Comparison of ENCODE assay signal across 1 cellular context in the genomic region with DNA sequence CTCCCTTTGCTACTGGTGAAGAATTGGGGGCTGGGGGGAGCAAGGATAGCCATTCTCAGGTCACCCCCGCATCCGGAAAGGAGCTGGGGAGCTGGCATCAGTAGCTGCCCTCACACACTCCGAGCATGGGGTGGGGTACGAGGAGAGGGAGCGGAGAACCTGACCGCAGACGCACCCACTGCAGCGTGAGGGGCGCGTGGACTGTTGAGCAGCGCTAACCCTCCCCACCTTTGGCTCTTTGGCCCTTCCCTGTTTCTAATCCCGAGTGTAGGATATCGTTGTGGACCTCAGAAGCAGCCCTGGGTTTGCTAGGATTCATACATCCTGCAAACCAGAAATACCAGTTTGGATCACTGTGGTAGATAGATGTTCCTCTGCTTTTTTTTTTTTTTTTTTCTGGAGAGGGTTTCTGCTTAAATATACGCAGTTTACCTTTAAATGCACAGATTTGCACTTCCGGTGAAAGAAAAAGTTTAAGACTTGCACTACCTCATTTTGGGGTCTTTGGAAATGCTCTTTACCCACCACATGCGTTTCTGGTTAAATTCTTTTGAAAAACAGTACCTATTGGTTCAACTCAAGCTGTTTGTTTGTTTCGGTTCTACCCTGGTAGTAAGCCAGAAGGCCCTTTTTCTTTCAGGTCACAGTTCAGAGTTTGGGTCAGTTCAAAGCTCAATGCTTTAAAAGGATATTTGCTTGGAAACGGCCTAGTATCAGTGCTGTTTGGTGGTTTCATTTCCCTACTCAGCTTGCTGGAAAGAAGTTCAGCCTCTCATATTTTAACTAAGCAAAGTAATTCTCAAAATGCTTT.
TF ChIP-seq lines count a peak whose summit lies in the region.

No MANE protein-coding gene starts in this region.

TF ChIP-seq in GM12878, 131 proteins besides CTCF, POLR2A, EP300 and RAD21 (continued from another document):
- TF ChIP-seq, protein P1, sequence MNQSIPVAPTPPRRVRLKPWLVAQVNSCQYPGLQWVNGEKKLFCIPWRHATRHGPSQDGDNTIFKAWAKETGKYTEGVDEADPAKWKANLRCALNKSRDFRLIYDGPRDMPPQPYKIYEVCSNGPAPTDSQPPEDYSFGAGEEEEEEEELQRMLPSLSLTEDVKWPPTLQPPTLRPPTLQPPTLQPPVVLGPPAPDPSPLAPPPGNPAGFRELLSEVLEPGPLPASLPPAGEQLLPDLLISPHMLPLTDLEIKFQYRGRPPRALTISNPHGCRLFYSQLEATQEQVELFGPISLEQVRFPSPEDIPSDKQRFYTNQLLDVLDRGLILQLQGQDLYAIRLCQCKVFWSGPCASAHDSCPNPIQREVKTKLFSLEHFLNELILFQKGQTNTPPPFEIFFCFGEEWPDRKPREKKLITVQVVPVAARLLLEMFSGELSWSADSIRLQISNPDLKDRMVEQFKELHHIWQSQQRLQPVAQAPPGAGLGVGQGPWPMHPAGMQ (IDR thresholded peaks at IDR 0.05; ENCODE audit: borderline replicate concordance), result no peak
- TF ChIP-seq RUNX3 (IDR thresholded peaks at IDR 0.05; ENCODE audit: low read length), result peak; percentile 52
